21 cellular contexts compared by ENCODE assay signal in the genomic region with DNA sequence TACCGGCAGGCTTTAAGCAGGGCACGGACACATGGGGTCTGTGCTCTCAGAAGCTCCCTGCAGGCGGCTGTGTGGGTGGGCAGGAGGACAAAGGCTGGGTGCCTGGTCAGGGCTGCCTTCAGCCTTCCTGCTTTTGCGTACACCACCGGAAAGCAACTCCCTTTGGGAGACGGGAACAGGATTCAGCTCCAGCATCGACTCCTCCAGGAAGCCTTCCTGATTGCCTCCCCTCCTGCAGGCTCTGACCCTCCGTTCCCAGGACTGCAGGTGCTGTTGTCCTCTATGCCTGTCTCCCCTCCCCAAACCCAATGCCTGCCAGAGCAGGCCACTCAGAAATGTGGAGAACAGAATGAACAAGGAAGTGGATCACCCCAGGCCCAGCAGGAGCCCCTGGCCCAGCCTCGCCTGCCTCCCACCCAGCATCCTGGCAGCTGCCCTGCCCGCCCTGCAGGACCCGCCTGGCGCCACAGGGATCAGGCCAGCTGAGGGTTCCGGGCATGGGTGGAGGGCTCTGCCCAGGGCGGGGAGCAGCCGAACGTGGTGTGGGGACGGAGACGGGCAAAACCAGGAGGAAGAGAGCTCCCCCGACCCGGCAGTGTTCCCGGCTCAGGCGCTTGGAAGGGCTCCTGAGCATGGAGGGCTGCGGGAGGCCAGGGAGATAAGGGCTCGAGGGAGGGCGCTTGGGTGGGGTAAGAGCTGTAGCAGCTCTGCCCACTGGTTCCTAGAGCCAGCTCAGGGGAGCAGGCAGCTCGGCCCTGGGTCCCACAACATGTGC. TPM values are rescaled to one million over a fixed set of nuclear protein-coding genes. Genes with fewer than 3 reads are reported as not detected.
DNase-seq lines count a peak whose midpoint lies in the region; ATAC-seq and TF ChIP-seq lines count a peak whose summit lies in the region.
"Had no signal": no experiment of that assay in that cellular context is flagged by ENCODE, and none has a peak within 500 bp of the region (broad histone marks: within the 10 kb centered on the region; RNA-seq: fewer than 3 reads in every experiment).

No MANE protein-coding gene starts in this region.

- no peaks in the 10 kb centered on the region for H3K9me3 ChIP-seq in NT2/D1 (ENCODE audit: insufficient read depth, low read length)
- H3K9me3 ChIP-seq in thoracic aorta, result no peaks in the 10 kb centered on the region
- H3K9me3 ChIP-seq: Peyer's patch, SJCRH30 had no signal

- no peaks in the 10 kb centered on the region for H3K9me2 ChIP-seq in GM23338 (ENCODE audit: insufficient read depth)

- H3K79me2 ChIP-seq in GM23338 (replicated peaks; ENCODE audit: insufficient read depth), result no peaks in the 10 kb centered on the region

- H3K4me2 ChIP-seq in GM23338, result no peak overlapping the region
- H3K4me2 ChIP-seq: KMS-11 had no signal

- H3K27ac ChIP-seq in GM23338 (ENCODE audit: low read depth) (no peak overlapping the region), coronary artery (peak overlapping the region; percentile 61 to 94), thoracic aorta (peak overlapping the region; percentile 93 to 98)
- H3K27ac ChIP-seq: KMS-11, Peyer's patch, SJCRH30 had no signal

- H3K4me1 ChIP-seq in GM23338 (ENCODE audit: insufficient read depth), result no peaks in the 10 kb centered on the region; the same call in 1 of the 2 replicates
- peaks cover 20% of the 10 kb centered on the region for H3K4me1 ChIP-seq in NT2/D1 (ENCODE audit: insufficient read depth, insufficient read length)
- H3K4me1 ChIP-seq in thoracic aorta (ENCODE audit: control insufficient read depth in 1 of 2, low read depth in 2 of 2), result peaks cover 32 to 71% of the 10 kb centered on the region in 2 donors

- no peaks in the 10 kb centered on the region for H3K9me3 Mint-ChIP-seq in GM23338

- H3K27ac Mint-ChIP-seq in GM23338, result no peak overlapping the region
- H3K27ac Mint-ChIP-seq: CD4-positive, alpha-beta memory T cell had no signal

- H3K36me3 Mint-ChIP-seq in GM23338 (ENCODE audit: low read depth), result no peaks in the 10 kb centered on the region; the same call in 2 of the 3 replicates
- H3K36me3 Mint-ChIP-seq: CD4-positive, alpha-beta memory T cell had no signal

- no peaks in the 10 kb centered on the region for H3K27me3 ChIP-seq in GM23338 (ENCODE audit: insufficient read depth)
- peaks cover 3% of the 10 kb centered on the region for H3K27me3 ChIP-seq in NT2/D1 (ENCODE audit: insufficient read depth, insufficient read length)
- H3K27me3 ChIP-seq in thoracic aorta (replicated peaks; ENCODE audit: insufficient read depth), result no peaks in the 10 kb centered on the region
- H3K27me3 ChIP-seq: Peyer's patch, SJCRH30 had no signal

- TF ChIP-seq CTCF in GM23338 (conservative IDR thresholded peaks at IDR 0.05; ENCODE audit: low read depth in 2 of 2), result no peak
- TF ChIP-seq CTCF in coronary artery (IDR thresholded peaks at IDR 0.05), result no peak
- TF ChIP-seq CTCF in thoracic aorta (IDR thresholded peaks at IDR 0.05), result no peak

- no peak overlapping the region for H3K4me3 Mint-ChIP-seq in GM23338
- H3K4me3 Mint-ChIP-seq: CD4-positive, alpha-beta memory T cell had no signal

- no peaks in the 10 kb centered on the region for H4K20me1 ChIP-seq in GM23338 (replicated peaks; ENCODE audit: insufficient read depth)

- H3K27me3 Mint-ChIP-seq in GM23338 (ENCODE audit: insufficient read depth, low read depth, poor library complexity), result peaks cover 13% of the 10 kb centered on the region

- H3K4me3 ChIP-seq in GM23338 (no peak overlapping the region), NT2/D1 (ENCODE audit: insufficient read length, low read depth) (no peak overlapping the region), coronary artery (peak overlapping the region; percentile 51), thoracic aorta (no peak overlapping the region)
- H3K4me3 ChIP-seq: Peyer's patch, SJCRH30 had no signal

- DNase-seq in GM23338 (ENCODE audit: low spot score), result peak; percentile 21
- DNase-seq in NT2/D1 (ENCODE audit: low read depth, low spot score), result no peak
- DNase-seq in coronary artery (ENCODE audit: low spot score), result no peak
- no peak for DNase-seq in thoracic aorta (ENCODE audit: low spot score)
- DNase-seq in NCI-H69 (lab: John Stamatoyannopoulos, UW), result no peak
- DNase-seq in glomerular visceral epithelial cell (ENCODE audit: extremely low spot score), result no peak
- DNase-seq in NCI-H2171 treated with DMSO at 0.1 percent for 48 hours (lab: John Stamatoyannopoulos, UW), result no peak
- DNase-seq: C1 segment of cervical spinal cord; CD4-positive, alpha-beta memory T cell; COR-L47; DMS53; MM.1S; NCI-H1694; NCI-H2029 treated with DMSO at 0.1 percent for 48 hours; NCI-H2227 treated with DMSO at 0.1 percent for 48 hours; NCI-H526 treated with DMSO at 0.1 percent for 48 hours; OCI-M1; Peyer's patch; SJCRH30 had no signal

- ATAC-seq in GM23338 (peak; percentile 18), thoracic aorta (ENCODE audit: insufficient number of reproducible peaks, low FRiP score, low read depth) (no peak)

- peak overlapping the region; percentile 32 for H3K9ac ChIP-seq in NT2/D1 (ENCODE audit: insufficient read length, low read depth)
- H3K9ac ChIP-seq: KMS-11 had no signal

- H3K4me1 Mint-ChIP-seq in GM23338, result peaks cover 16% of the 10 kb centered on the region

- no peaks in the 10 kb centered on the region for H3K36me3 ChIP-seq in GM23338 (ENCODE audit: insufficient read depth)
- H3K36me3 ChIP-seq in NT2/D1 (ENCODE audit: insufficient read depth, insufficient read length, low read length), result no peaks in the 10 kb centered on the region
- H3K36me3 ChIP-seq in thoracic aorta, result no peaks in the 10 kb centered on the region
- H3K36me3 ChIP-seq: Peyer's patch, SJCRH30 had no signal

- H3F3A ChIP-seq in GM23338 (replicated peaks; ENCODE audit: low read depth), result no peaks in the 10 kb centered on the region

- peak overlapping the region; percentile 69 for H2AFZ ChIP-seq in GM23338

TF ChIP-seq in GM23338, 12 proteins besides CTCF, POLR2A, EP300 and RAD21 (continues in another document):
- TF ChIP-seq CREB1 (CRISPR knock-in tag; IDR thresholded peaks at IDR 0.05; ENCODE audit: low read depth) (no peak), JUNB (IDR thresholded peaks at IDR 0.05; ENCODE audit: unreplicated experiment) (no peak)
- TF ChIP-seq, protein P1, sequence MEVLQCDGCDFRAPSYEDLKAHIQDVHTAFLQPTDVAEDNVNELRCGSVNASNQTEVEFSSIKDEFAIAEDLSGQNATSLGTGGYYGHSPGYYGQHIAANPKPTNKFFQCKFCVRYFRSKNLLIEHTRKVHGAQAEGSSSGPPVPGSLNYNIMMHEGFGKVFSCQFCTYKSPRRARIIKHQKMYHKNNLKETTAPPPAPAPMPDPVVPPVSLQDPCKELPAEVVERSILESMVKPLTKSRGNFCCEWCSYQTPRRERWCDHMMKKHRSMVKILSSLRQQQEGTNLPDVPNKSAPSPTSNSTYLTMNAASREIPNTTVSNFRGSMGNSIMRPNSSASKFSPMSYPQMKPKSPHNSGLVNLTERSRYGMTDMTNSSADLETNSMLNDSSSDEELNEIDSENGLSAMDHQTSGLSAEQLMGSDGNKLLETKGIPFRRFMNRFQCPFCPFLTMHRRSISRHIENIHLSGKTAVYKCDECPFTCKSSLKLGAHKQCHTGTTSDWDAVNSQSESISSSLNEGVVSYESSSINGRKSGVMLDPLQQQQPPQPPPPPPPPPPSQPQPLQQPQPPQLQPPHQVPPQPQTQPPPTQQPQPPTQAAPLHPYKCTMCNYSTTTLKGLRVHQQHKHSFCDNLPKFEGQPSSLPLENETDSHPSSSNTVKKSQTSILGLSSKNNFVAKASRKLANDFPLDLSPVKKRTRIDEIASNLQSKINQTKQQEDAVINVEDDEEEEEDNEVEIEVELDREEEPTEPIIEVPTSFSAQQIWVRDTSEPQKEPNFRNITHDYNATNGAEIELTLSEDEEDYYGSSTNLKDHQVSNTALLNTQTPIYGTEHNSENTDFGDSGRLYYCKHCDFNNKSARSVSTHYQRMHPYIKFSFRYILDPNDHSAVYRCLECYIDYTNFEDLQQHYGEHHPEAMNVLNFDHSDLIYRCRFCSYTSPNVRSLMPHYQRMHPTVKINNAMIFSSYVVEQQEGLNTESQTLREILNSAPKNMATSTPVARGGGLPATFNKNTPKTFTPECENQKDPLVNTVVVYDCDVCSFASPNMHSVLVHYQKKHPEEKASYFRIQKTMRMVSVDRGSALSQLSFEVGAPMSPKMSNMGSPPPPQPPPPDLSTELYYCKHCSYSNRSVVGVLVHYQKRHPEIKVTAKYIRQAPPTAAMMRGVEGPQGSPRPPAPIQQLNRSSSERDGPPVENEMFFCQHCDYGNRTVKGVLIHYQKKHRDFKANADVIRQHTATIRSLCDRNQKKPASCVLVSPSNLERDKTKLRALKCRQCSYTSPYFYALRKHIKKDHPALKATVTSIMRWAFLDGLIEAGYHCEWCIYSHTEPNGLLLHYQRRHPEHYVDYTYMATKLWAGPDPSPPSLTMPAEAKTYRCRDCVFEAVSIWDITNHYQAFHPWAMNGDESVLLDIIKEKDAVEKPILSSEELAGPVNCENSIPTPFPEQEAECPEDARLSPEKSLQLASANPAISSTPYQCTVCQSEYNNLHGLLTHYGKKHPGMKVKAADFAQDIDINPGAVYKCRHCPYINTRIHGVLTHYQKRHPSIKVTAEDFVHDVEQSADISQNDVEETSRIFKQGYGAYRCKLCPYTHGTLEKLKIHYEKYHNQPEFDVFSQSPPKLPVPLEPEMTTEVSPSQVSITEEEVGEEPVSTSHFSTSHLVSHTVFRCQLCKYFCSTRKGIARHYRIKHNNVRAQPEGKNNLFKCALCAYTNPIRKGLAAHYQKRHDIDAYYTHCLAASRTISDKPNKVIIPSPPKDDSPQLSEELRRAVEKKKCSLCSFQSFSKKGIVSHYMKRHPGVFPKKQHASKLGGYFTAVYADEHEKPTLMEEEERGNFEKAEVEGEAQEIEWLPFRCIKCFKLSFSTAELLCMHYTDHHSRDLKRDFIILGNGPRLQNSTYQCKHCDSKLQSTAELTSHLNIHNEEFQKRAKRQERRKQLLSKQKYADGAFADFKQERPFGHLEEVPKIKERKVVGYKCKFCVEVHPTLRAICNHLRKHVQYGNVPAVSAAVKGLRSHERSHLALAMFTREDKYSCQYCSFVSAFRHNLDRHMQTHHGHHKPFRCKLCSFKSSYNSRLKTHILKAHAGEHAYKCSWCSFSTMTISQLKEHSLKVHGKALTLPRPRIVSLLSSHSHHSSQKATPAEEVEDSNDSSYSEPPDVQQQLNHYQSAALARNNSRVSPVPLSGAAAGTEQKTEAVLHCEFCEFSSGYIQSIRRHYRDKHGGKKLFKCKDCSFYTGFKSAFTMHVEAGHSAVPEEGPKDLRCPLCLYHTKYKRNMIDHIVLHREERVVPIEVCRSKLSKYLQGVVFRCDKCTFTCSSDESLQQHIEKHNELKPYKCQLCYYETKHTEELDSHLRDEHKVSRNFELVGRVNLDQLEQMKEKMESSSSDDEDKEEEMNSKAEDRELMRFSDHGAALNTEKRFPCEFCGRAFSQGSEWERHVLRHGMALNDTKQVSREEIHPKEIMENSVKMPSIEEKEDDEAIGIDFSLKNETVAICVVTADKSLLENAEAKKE (CRISPR knock-in tag; IDR thresholded peaks at IDR 0.05), result no peak

RNA-seq across cellular contexts. Expression of gene ELN, which starts 6.2 kb away (rescaled TPM):
- total RNA-seq in GM23338 (2014; rRNA removed; shearing (Covaris generic)), result 4.0 and 5.6 TPM in 2 replicates
- polyA plus RNA-seq in GM23338 (2016; fragmentation: Nextera tagmentation; extraction: Ambion mirVana), result 1.1 TPM in 2 replicates
- 1,000 to 10,000 TPM; 1,484 to 3,836 TPM for total RNA-seq in thoracic aorta
- total RNA-seq: CD4-positive, alpha-beta memory T cell; NCI-H460 had no signal
- polyA plus RNA-seq: CD4-positive, alpha-beta memory T cell had no signal

Comparison
In these comparisons a context has a peak if more than half of its experiments do, and no peak if none do; other contexts are left out.
1. RNA of gene ELN, which starts 6.2 kb away (total RNA-seq): 1,484 to 3,836 TPM in thoracic aorta; 4.0 to 5.6 TPM in GM23338; every median in the first group is over 100 times any median in the second.